In the genomic region with DNA sequence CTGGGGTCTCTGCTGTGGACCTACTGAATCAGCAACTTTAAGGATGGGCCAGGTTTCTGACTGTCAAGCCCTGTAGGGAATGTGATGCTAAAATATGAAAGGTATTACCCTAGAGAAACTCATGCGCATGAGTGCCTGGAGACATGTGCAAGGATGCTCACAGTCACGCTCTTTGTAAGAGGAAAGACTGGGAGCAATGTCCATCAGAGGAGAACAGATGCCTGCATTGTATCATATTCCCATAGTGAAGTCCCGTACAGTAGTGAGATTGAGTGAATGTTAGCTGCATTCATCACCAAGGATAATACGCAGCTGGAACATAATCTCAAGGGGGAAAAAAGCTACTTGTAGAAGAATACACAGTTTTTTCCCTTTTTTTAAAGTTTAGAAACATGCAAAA, we compare ENCODE assay signal across 14 cellular contexts. TPM values are rescaled to one million over a fixed set of nuclear protein-coding genes. Genes with fewer than 3 reads are reported as not detected.
DNase-seq lines count a peak whose midpoint lies in the region; TF ChIP-seq lines count a peak whose summit lies in the region.
"Had no signal": no experiment of that assay in that cellular context is flagged by ENCODE, and none has a peak within 500 bp of the region (broad histone marks: within the 10 kb centered on the region; RNA-seq: fewer than 3 reads in every experiment).

No MANE protein-coding gene starts in this region.

- in situ Hi-C loops in SK-MEL-5 (cut with HindIII; ENCODE audit: low pct_unique_long_range_greater_than_20kb, low sequenced_read_pairs): no loop called here
- in situ Hi-C loops in GM13977 (cut with MboI; ENCODE audit: low pct_unique_long_range_greater_than_20kb, low sequenced_read_pairs, unreplicated experiment): no loop called here

- WGBS in adrenal gland, 4 donors: 85 to 95% (median 94%) methylated on average over 4 of the region's 4 CpGs

- H3K9me3 ChIP-seq in adrenal gland (replicated peaks in 1 of 3): no peaks in the 10 kb centered on the region
- H3K9me3 ChIP-seq: HAP-1 had no signal

- no peak for TF ChIP-seq POLR2A in adrenal gland (IDR thresholded peaks at IDR 0.05)

- no peak overlapping the region for H3K27ac ChIP-seq in adrenal gland
- H3K27ac ChIP-seq: BLaER1 had no signal

- no peaks in the 10 kb centered on the region for H3K9me3 Mint-ChIP-seq in activated CD4-positive, alpha-beta T cell treated with anti-CD3 and anti-CD28 coated beads, Interleukin-2, amount 10 ng/mL, durations not matched to agents 24 days and 14 days
- H3K9me3 Mint-ChIP-seq: CD8-positive, alpha-beta memory T cell had no signal

- no peaks in the 10 kb centered on the region for H3K27me3 ChIP-seq in adrenal gland
- H3K27me3 ChIP-seq: BLaER1 had no signal

- DNase-seq in activated CD4-positive, alpha-beta T cell treated with anti-CD3 and anti-CD28 coated beads, Interleukin-2, amount 10 ng/mL, durations not matched to agents 24 days and 14 days: peak; percentile 44
- no peak for DNase-seq in activated CD4-positive, alpha-beta T cell treated with anti-CD3 and anti-CD28 coated beads for 1 hour
- DNase-seq in SK-MEL-5 (ENCODE audit: low read depth, low spot score) (peak; percentile 97), globus pallidus (ENCODE audit: low spot score) (peak; percentile 69), adrenal gland (no peak), NCI-H1092 treated with DMSO at 0.1 percent for 48 hours (lab: John Stamatoyannopoulos, UW) (no peak), GM13977 (ENCODE audit: low spot score) (no peak)
- DNase-seq: 8988T; AML-193; CD8-positive, alpha-beta memory T cell; GOT3 had no signal

- no peaks in the 10 kb centered on the region for H3K27me3 Mint-ChIP-seq in activated CD4-positive, alpha-beta T cell treated with anti-CD3 and anti-CD28 coated beads, Interleukin-2, amount 10 ng/mL, durations not matched to agents 24 days and 14 days
- H3K27me3 Mint-ChIP-seq: CD8-positive, alpha-beta memory T cell had no signal

- H3K4me3 ChIP-seq in adrenal gland: no peak overlapping the region
- H3K4me3 ChIP-seq: BLaER1, GM12878, HAP-1 had no signal

- H3K4me3 Mint-ChIP-seq in activated CD4-positive, alpha-beta T cell treated with anti-CD3 and anti-CD28 coated beads, Interleukin-2, amount 10 ng/mL, durations not matched to agents 24 days and 14 days: no peak overlapping the region
- H3K4me3 Mint-ChIP-seq: CD8-positive, alpha-beta memory T cell had no signal

- intact Hi-C loops in activated CD4-positive, alpha-beta T cell treated with anti-CD3 and anti-CD28 coated beads, Interleukin-2, amount 10 ng/mL, durations not matched to agents 24 days and 14 days (cut with micrococcal nuclease): no loop called here
- intact Hi-C loops in adrenal gland (cut with DNase I): no loop called here

- no peaks in the 10 kb centered on the region for H3K36me3 ChIP-seq in adrenal gland (replicated peaks in 1 of 2)
- H3K36me3 ChIP-seq: HAP-1 had no signal

- peaks cover 0 to 5% of the 10 kb centered on the region in 2 donors for H3K4me1 ChIP-seq in adrenal gland (replicated peaks in 1 of 2)
- H3K4me1 ChIP-seq: BLaER1, HAP-1 had no signal

- H3K4me1 Mint-ChIP-seq in activated CD4-positive, alpha-beta T cell treated with anti-CD3 and anti-CD28 coated beads, Interleukin-2, amount 10 ng/mL, durations not matched to agents 24 days and 14 days: peaks cover 10% of the 10 kb centered on the region

- peaks cover 3% of the 10 kb centered on the region for H3K36me3 Mint-ChIP-seq in activated CD4-positive, alpha-beta T cell treated with anti-CD3 and anti-CD28 coated beads, Interleukin-2, amount 10 ng/mL, durations not matched to agents 24 days and 14 days (ENCODE audit: low read depth)

- TF ChIP-seq CTCF in adrenal gland (IDR thresholded peaks at IDR 0.05): no peak
- TF ChIP-seq CTCF in GM13977 (IDR thresholded peaks at IDR 0.05; ENCODE audit: extremely low read depth, insufficient read depth, missing control alignments): no peak

- H3K27ac Mint-ChIP-seq in activated CD4-positive, alpha-beta T cell treated with anti-CD3 and anti-CD28 coated beads, Interleukin-2, amount 10 ng/mL, durations not matched to agents 24 days and 14 days: no peak overlapping the region

RNA-seq across cellular contexts. Expression of a gene that starts 14.1 kb away (rescaled TPM):
- total RNA-seq in activated CD4-positive, alpha-beta T cell treated with anti-CD3 and anti-CD28 coated beads, Interleukin-2, amount 10 ng/mL, durations not matched to agents 24 days and 14 days: 17.8 and 18.1 TPM in 2 replicates
- 9.1 and 10.5 TPM in 2 replicates for total RNA-seq in SK-MEL-5 (2014; rRNA removed; shearing (Covaris generic))
- polyA plus RNA-seq in SK-MEL-5 (2015; cell fraction: cytosol; rRNA removed): 4.7 and 5.4 TPM in 2 replicates
- 4.6 and 8.0 TPM in 2 replicates for polyA plus RNA-seq in SK-MEL-5 (2015; cell fraction: nucleus; rRNA removed)
- 10 to 100 TPM in 4 of 8 donors, 1 to 10 TPM in 4; 6.9 to 20.2 (median 10.0) TPM for total RNA-seq in adrenal gland
- polyA plus RNA-seq in adrenal gland: 1 to 10 TPM; 2.5 to 4.4 (median 4.2) TPM

Comparison
In these comparisons a context has a peak if more than half of its experiments do, and no peak if none do; other contexts are left out.
1. DNase-seq: peak in activated CD4-positive, alpha-beta T cell treated with anti-CD3 and anti-CD28 coated beads, Interleukin-2, amount 10 ng/mL, durations not matched to agents 24 days and 14 days (single experiment), SK-MEL-5 (single experiment) and globus pallidus (single experiment); none in activated CD4-positive, alpha-beta T cell treated with anti-CD3 and anti-CD28 coated beads for 1 hour (single experiment), adrenal gland (0 of 7), NCI-H1092 treated with DMSO at 0.1 percent for 48 hours (single experiment) and GM13977 (single experiment).